Comparison of ENCODE assay signal across 1 cellular context in the genomic region with DNA sequence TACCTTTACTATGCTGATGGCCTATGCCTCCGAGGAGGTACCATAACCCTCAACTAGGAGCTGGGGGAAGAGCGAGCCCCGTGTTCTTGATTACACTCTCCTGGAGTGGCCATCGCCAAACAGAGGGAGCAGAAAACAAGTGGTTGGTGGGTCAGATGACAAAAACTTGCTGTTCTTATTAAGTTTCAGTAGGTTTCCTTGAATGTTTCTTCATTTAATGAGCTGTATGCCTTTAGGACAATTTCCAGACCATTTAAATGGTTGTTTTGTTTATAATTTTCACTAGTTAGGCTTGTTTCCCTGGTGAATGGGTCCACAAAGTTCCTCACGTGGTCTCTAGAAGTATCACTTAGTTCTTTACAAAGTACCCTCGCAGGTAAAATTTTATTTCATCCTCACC.
TF ChIP-seq lines count a peak whose summit lies in the region.

No MANE protein-coding gene starts in this region.

TF ChIP-seq in GM23338, 12 proteins besides CTCF, POLR2A, EP300 and RAD21 (continued from another document):
- TF ChIP-seq, protein P1, sequence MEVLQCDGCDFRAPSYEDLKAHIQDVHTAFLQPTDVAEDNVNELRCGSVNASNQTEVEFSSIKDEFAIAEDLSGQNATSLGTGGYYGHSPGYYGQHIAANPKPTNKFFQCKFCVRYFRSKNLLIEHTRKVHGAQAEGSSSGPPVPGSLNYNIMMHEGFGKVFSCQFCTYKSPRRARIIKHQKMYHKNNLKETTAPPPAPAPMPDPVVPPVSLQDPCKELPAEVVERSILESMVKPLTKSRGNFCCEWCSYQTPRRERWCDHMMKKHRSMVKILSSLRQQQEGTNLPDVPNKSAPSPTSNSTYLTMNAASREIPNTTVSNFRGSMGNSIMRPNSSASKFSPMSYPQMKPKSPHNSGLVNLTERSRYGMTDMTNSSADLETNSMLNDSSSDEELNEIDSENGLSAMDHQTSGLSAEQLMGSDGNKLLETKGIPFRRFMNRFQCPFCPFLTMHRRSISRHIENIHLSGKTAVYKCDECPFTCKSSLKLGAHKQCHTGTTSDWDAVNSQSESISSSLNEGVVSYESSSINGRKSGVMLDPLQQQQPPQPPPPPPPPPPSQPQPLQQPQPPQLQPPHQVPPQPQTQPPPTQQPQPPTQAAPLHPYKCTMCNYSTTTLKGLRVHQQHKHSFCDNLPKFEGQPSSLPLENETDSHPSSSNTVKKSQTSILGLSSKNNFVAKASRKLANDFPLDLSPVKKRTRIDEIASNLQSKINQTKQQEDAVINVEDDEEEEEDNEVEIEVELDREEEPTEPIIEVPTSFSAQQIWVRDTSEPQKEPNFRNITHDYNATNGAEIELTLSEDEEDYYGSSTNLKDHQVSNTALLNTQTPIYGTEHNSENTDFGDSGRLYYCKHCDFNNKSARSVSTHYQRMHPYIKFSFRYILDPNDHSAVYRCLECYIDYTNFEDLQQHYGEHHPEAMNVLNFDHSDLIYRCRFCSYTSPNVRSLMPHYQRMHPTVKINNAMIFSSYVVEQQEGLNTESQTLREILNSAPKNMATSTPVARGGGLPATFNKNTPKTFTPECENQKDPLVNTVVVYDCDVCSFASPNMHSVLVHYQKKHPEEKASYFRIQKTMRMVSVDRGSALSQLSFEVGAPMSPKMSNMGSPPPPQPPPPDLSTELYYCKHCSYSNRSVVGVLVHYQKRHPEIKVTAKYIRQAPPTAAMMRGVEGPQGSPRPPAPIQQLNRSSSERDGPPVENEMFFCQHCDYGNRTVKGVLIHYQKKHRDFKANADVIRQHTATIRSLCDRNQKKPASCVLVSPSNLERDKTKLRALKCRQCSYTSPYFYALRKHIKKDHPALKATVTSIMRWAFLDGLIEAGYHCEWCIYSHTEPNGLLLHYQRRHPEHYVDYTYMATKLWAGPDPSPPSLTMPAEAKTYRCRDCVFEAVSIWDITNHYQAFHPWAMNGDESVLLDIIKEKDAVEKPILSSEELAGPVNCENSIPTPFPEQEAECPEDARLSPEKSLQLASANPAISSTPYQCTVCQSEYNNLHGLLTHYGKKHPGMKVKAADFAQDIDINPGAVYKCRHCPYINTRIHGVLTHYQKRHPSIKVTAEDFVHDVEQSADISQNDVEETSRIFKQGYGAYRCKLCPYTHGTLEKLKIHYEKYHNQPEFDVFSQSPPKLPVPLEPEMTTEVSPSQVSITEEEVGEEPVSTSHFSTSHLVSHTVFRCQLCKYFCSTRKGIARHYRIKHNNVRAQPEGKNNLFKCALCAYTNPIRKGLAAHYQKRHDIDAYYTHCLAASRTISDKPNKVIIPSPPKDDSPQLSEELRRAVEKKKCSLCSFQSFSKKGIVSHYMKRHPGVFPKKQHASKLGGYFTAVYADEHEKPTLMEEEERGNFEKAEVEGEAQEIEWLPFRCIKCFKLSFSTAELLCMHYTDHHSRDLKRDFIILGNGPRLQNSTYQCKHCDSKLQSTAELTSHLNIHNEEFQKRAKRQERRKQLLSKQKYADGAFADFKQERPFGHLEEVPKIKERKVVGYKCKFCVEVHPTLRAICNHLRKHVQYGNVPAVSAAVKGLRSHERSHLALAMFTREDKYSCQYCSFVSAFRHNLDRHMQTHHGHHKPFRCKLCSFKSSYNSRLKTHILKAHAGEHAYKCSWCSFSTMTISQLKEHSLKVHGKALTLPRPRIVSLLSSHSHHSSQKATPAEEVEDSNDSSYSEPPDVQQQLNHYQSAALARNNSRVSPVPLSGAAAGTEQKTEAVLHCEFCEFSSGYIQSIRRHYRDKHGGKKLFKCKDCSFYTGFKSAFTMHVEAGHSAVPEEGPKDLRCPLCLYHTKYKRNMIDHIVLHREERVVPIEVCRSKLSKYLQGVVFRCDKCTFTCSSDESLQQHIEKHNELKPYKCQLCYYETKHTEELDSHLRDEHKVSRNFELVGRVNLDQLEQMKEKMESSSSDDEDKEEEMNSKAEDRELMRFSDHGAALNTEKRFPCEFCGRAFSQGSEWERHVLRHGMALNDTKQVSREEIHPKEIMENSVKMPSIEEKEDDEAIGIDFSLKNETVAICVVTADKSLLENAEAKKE (CRISPR knock-in tag; IDR thresholded peaks at IDR 0.05): no peak
- TF ChIP-seq ZNF331 (CRISPR knock-in tag; IDR thresholded peaks at IDR 0.05; ENCODE audit: low read depth): no peak
- TF ChIP-seq, protein P2, sequence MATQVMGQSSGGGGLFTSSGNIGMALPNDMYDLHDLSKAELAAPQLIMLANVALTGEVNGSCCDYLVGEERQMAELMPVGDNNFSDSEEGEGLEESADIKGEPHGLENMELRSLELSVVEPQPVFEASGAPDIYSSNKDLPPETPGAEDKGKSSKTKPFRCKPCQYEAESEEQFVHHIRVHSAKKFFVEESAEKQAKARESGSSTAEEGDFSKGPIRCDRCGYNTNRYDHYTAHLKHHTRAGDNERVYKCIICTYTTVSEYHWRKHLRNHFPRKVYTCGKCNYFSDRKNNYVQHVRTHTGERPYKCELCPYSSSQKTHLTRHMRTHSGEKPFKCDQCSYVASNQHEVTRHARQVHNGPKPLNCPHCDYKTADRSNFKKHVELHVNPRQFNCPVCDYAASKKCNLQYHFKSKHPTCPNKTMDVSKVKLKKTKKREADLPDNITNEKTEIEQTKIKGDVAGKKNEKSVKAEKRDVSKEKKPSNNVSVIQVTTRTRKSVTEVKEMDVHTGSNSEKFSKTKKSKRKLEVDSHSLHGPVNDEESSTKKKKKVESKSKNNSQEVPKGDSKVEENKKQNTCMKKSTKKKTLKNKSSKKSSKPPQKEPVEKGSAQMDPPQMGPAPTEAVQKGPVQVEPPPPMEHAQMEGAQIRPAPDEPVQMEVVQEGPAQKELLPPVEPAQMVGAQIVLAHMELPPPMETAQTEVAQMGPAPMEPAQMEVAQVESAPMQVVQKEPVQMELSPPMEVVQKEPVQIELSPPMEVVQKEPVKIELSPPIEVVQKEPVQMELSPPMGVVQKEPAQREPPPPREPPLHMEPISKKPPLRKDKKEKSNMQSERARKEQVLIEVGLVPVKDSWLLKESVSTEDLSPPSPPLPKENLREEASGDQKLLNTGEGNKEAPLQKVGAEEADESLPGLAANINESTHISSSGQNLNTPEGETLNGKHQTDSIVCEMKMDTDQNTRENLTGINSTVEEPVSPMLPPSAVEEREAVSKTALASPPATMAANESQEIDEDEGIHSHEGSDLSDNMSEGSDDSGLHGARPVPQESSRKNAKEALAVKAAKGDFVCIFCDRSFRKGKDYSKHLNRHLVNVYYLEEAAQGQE (IDR thresholded peaks at IDR 0.05; ENCODE audit: unreplicated experiment): no peak
- TF ChIP-seq EZH2phosphoT487 (IDR thresholded peaks at IDR 0.05; ENCODE audit: unreplicated experiment): no peak
- no peak for TF ChIP-seq CREB1 (CRISPR knock-in tag; IDR thresholded peaks at IDR 0.05; ENCODE audit: low read depth)
